15 cellular contexts compared by ENCODE assay signal in the genomic region with DNA sequence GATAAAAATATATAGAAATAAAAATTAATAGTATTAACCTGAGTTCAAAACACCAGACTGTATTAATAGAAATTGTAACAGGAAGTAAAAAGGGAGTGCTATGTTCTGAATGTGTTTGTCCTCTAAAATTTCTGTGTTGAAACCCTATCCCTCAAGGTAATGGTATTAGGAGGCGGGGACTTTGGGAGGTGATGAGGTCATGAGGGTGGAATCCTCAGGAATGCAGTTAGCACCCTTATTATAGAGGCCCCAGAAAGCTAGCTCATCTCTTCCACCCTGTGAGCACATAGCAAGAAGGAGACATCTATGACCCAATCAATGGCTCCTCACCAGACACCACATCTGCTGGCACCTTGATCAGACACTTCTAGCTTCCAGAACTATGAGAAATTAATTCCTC.
DNase-seq lines count a peak whose midpoint lies in the region; ATAC-seq, FAIRE-seq and TF ChIP-seq lines count a peak whose summit lies in the region.
"Had no signal": no experiment of that assay in that cellular context is flagged by ENCODE, and none has a peak within 500 bp of the region (broad histone marks: within the 10 kb centered on the region; RNA-seq: fewer than 3 reads in every experiment).

No MANE protein-coding gene starts in this region.

- no peak overlapping the region for H3K27ac ChIP-seq in GM12878 (ENCODE audit: control insufficient read depth, insufficient read depth)
- H3K27ac ChIP-seq in thyroid gland, result no peak overlapping the region
- H3K27ac ChIP-seq: 22Rv1; BLaER1 treated with 17β-estradiol and CSF1 and Interleukin-3, amounts not matched to agents 10 nM and 100 nM; GM23248 had no signal

- H3K4me2 ChIP-seq in GM12878 (ENCODE audit: control insufficient read depth, insufficient read depth), result no peak overlapping the region
- H3K4me2 ChIP-seq: BLaER1 treated with 17β-estradiol and CSF1 and Interleukin-3, amounts not matched to agents 10 nM and 100 nM had no signal

- no peak overlapping the region for H3K4me3 ChIP-seq in GM12878
- no peak overlapping the region for H3K4me3 ChIP-seq in thyroid gland (replicated peaks in 1 of 3)
- H3K4me3 ChIP-seq: BLaER1 treated with 17β-estradiol and CSF1 and Interleukin-3, amounts not matched to agents 10 nM and 100 nM; GM23248; HAP-1 had no signal

- ATAC-seq in GM12878, result no peak
- no peak for ATAC-seq in GM19023 (IDR thresholded peaks at IDR 0.05; ENCODE audit: unreplicated experiment)
- no peak for ATAC-seq in Right ventricle myocardium superior (ENCODE audit: poor library complexity)

- no TSS peak for BruUV-seq in GM12878 (replicated peaks; lab: Mats Ljungman, UMichigan)

- TF ChIP-seq CTCF in GM12878 (IDR thresholded peaks at IDR 0.05 in 2 of 3, conservative IDR thresholded peaks at IDR 0.05 in 1 of 3; ENCODE audit: control insufficient read depth in 2 of 3, extremely low read depth in 1 of 3, insufficient read depth in 1 of 3, low read depth in 3 of 3, low read length in 3 of 3), result no peak
- no peak for TF ChIP-seq CTCF in thyroid gland (IDR thresholded peaks at IDR 0.05)

- SMC1A ChIA-PET in GM12878 (lab: Charles Lee; ENCODE audit: uncharacterized antibody, unreplicated experiment), result no interaction called here

- no peak for TF ChIP-seq POLR2A in GM12878 (IDR thresholded peaks at IDR 0.05; ENCODE audit: low read depth, low read length)
- TF ChIP-seq POLR2A in thyroid gland (IDR thresholded peaks at IDR 0.05), result no peak

- H3K4me1 ChIP-seq in GM12878 (ENCODE audit: control insufficient read depth, insufficient read depth, low read length), result no peaks in the 10 kb centered on the region
- no peaks in the 10 kb centered on the region for H3K4me1 ChIP-seq in thyroid gland
- H3K4me1 ChIP-seq: HAP-1 had no signal

- FAIRE-seq in GM12878 (lab: Jason Lieb, UNC), result peak; percentile 13

- H3K36me3 ChIP-seq in GM12878 (ENCODE audit: control insufficient read depth in 2 of 2, insufficient read depth in 2 of 2, low read length in 1 of 2) (no peaks in the 10 kb centered on the region), thyroid gland (no peaks in the 10 kb centered on the region)
- H3K36me3 ChIP-seq: BLaER1 treated with 17β-estradiol and CSF1 and Interleukin-3, amounts not matched to agents 10 nM and 100 nM; HAP-1 had no signal

- 0% methylated on average over 1 of the region's 1 CpG for WGBS in GM12878 (ENCODE audit: insufficient coverage, insufficient replicate concordance, low lambda C conversion rate, missing lambda C conversion rate)
- WGBS in thyroid gland, 2 donors, result 86 to 91% methylated on average over 1 of the region's 1 CpG

- CTCF ChIA-PET in GM12878 (lab: Yijun Ruan, JAX), result no interaction called here

- no peaks in the 10 kb centered on the region for H3K79me2 ChIP-seq in GM12878 (ENCODE audit: control insufficient read depth, insufficient read depth, low read length)

- POLR2A ChIA-PET in GM12878 (lab: Charles Lee), result no interaction called here

- H3K27me3 ChIP-seq in GM12878 (replicated peaks in 1 of 2; ENCODE audit: control insufficient read depth in 2 of 2, insufficient read depth in 2 of 2, low read length in 1 of 2), result 0 out of 4 replicates have a peak, but pooled peaks cover 0 to 3% of the 10 kb centered on the region in 2 experiments
- no peaks in the 10 kb centered on the region for H3K27me3 ChIP-seq in thyroid gland
- H3K27me3 ChIP-seq: BLaER1 treated with 17β-estradiol and CSF1 and Interleukin-3, amounts not matched to agents 10 nM and 100 nM had no signal

- no peak for TF ChIP-seq RAD21 in GM12878 (IDR thresholded peaks at IDR 0.05; ENCODE audit: insufficient read depth, low read depth, low read length)

- H2AFZ ChIP-seq in GM12878 (ENCODE audit: control insufficient read depth, low read depth, low read length), result no peak overlapping the region
- H2AFZ ChIP-seq: GM23248 had no signal

- TF ChIP-seq EP300 in GM12878 (IDR thresholded peaks at IDR 0.05; ENCODE audit: borderline replicate concordance in 1 of 2, control insufficient read depth in 1 of 2, low read depth in 2 of 2, low read length in 2 of 2), result no peak

- intact Hi-C loops in GM12878 (cut with micrococcal nuclease; ENCODE audit: unreplicated experiment), result no loop called here
- intact Hi-C loops in Right ventricle myocardium superior (cut with DNase I), result no loop called here
- intact Hi-C loops in thyroid gland (cut with DNase I), result no loop called here

- no peak overlapping the region for H3K9ac ChIP-seq in GM12878 (ENCODE audit: control insufficient read depth, insufficient read depth, low read length)
- H3K9ac ChIP-seq: BLaER1 treated with 17β-estradiol and CSF1 and Interleukin-3, amounts not matched to agents 10 nM and 100 nM; GM23248 had no signal

- RAD21 ChIA-PET in GM12878 (lab: Charles Lee; ENCODE audit: unreplicated experiment), result no interaction called here

- in situ Hi-C loops in GM12878 (cut with MboI), result no loop called here

- DNase-seq in DMS53 (lab: John Stamatoyannopoulos, UW) (peak; percentile 13), DMS53 treated with DMSO at 0.1 percent for 48 hours (lab: John Stamatoyannopoulos, UW; ENCODE audit: unreplicated experiment) (no peak), GM12878 (ENCODE audit: low read depth, low spot score) (no peak), islet precursor cell (peak; percentile 61), Right ventricle myocardium superior (no peak), thyroid gland (no peak)
- DNase-seq: CD4-positive, CD25-positive, alpha-beta regulatory T cell; DMS79; GDM1; GM23248; KG1 had no signal

- H3K9me3 ChIP-seq in GM12878 (replicated peaks; ENCODE audit: control insufficient read depth, insufficient read depth, low read length) (no peaks in the 10 kb centered on the region), thyroid gland (no peaks in the 10 kb centered on the region)
- H3K9me3 ChIP-seq: HAP-1 had no signal

- no peaks in the 10 kb centered on the region for H4K20me1 ChIP-seq in GM12878 (ENCODE audit: control insufficient read depth, insufficient read depth)
- H4K20me1 ChIP-seq: BLaER1 treated with 17β-estradiol and CSF1 and Interleukin-3, amounts not matched to agents 10 nM and 100 nM had no signal

TF ChIP-seq in GM12878, 131 proteins besides CTCF, POLR2A, EP300 and RAD21 (continues in another document):
- TF ChIP-seq CHD2 (IDR thresholded peaks at IDR 0.05; ENCODE audit: borderline replicate concordance, low read depth, low read length) (no peak), RELA (IDR thresholded peaks at IDR 0.05; ENCODE audit: borderline replicate concordance, partially characterized antibody) (no peak), E2F4 (IDR thresholded peaks at IDR 0.05; ENCODE audit: low read depth, low read length) (no peak), ZBTB33 (IDR thresholded peaks at IDR 0.05) (no peak), FOXK2 (IDR thresholded peaks at IDR 0.05) (no peak), RCOR1 (conservative IDR thresholded peaks at IDR 0.05; ENCODE audit: low read depth, low read length) (no peak), NR2C2 (IDR thresholded peaks at IDR 0.05; ENCODE audit: borderline replicate concordance, control insufficient read depth, insufficient read length, low read depth) (no peak), YBX1 (IDR thresholded peaks at IDR 0.05) (no peak), YY1 (IDR thresholded peaks at IDR 0.05; ENCODE audit: low read depth, low read length) (no peak)
- TF ChIP-seq, protein P1, sequence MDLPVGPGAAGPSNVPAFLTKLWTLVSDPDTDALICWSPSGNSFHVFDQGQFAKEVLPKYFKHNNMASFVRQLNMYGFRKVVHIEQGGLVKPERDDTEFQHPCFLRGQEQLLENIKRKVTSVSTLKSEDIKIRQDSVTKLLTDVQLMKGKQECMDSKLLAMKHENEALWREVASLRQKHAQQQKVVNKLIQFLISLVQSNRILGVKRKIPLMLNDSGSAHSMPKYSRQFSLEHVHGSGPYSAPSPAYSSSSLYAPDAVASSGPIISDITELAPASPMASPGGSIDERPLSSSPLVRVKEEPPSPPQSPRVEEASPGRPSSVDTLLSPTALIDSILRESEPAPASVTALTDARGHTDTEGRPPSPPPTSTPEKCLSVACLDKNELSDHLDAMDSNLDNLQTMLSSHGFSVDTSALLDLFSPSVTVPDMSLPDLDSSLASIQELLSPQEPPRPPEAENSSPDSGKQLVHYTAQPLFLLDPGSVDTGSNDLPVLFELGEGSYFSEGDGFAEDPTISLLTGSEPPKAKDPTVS (IDR thresholded peaks at IDR 0.05; ENCODE audit: low read depth, low read length), result no peak

Comparison
In these comparisons a context has a peak if more than half of its experiments do, and no peak if none do; other contexts are left out.
1. DNase-seq: peak in DMS53 (single experiment) and islet precursor cell (single experiment); none in DMS53 treated with DMSO at 0.1 percent for 48 hours (single experiment), GM12878 (single experiment), Right ventricle myocardium superior (single experiment) and thyroid gland (0 of 2).